1 cellular context compared by ENCODE assay signal in genomic region chr11:102111011-102111786, GRCh38.
TF ChIP-seq lines count a peak whose summit lies in the region.

No MANE protein-coding gene starts in this region.

TF ChIP-seq in HEK293, 187 proteins besides CTCF, POLR2A, EP300 and RAD21 (continued from another document):
- TF ChIP-seq PBX3 (CRISPR knock-in tag; IDR thresholded peaks at IDR 0.05) (peak; percentile 69; the same call in 1 of the 2 replicates), SP2 (tag by site-specific recombination; IDR thresholded peaks at IDR 0.05) (peak; percentile 42), ZNF341 (tag by site-specific recombination; IDR thresholded peaks at IDR 0.05; ENCODE audit: low read depth) (peak; percentile 71), ZFHX2 (tag by site-specific recombination; conservative IDR thresholded peaks at IDR 0.05) (peak; percentile 67), ZNF610 (tag by site-specific recombination; IDR thresholded peaks at IDR 0.05; ENCODE audit: borderline replicate concordance) (no peak), ZNF747 (tag by site-specific recombination; IDR thresholded peaks at IDR 0.05) (no peak), ZNF366 (tag by site-specific recombination; conservative IDR thresholded peaks at IDR 0.05) (0 out of 2 replicates have a peak, but pooled peaks have one; percentile 53), ZNF777 (tag by site-specific recombination; IDR thresholded peaks at IDR 0.05; ENCODE audit: borderline replicate concordance) (0 out of 2 replicates have a peak, but pooled peaks have one; percentile 22), SP3 (tag by site-specific recombination; IDR thresholded peaks at IDR 0.05) (peak; percentile 37; the same call in 1 of the 2 replicates), KLF9 (tag by site-specific recombination; IDR thresholded peaks at IDR 0.05; ENCODE audit: low read depth) (peak; percentile 68), MEIS1 (CRISPR knock-in tag; IDR thresholded peaks at IDR 0.05; ENCODE audit: borderline replicate concordance) (0 out of 2 replicates have a peak, but pooled peaks have one; percentile 22), ZSCAN16 (tag by site-specific recombination; IDR thresholded peaks at IDR 0.05) (no peak), ZIC2 (tag by site-specific recombination; IDR thresholded peaks at IDR 0.05) (peak; percentile 56), ZNF670 (tag by site-specific recombination; IDR thresholded peaks at IDR 0.05; ENCODE audit: low read depth) (no peak), IKZF3 (tag by site-specific recombination; IDR thresholded peaks at IDR 0.05) (0 out of 2 replicates have a peak, but pooled peaks have one; percentile 21), GFI1B (tag by site-specific recombination; IDR thresholded peaks at IDR 0.05) (0 out of 2 replicates have a peak, but pooled peaks have one; percentile 62), GLIS1 (tag by site-specific recombination; IDR thresholded peaks at IDR 0.05) (peak; percentile 57; the same call in 1 of the 2 replicates), ZEB2 (tag by site-specific recombination; IDR thresholded peaks at IDR 0.05) (peak; percentile 57; the same call in 1 of the 2 replicates), ZNF155 (tag by site-specific recombination; IDR thresholded peaks at IDR 0.05) (no peak), BCL11B (tag by site-specific recombination; IDR thresholded peaks at IDR 0.05; ENCODE audit: low read depth) (peak; percentile 27; the same call in 1 of the 2 replicates), ZNF335 (tag by site-specific recombination; conservative IDR thresholded peaks at IDR 0.05) (peak; percentile 6), EGR2 (tag by site-specific recombination; IDR thresholded peaks at IDR 0.05; ENCODE audit: low read depth) (peak; percentile 70), ZXDB (tag by site-specific recombination; IDR thresholded peaks at IDR 0.05) (0 out of 2 replicates have a peak, but pooled peaks have one; percentile 37), FEZF1 (tag by site-specific recombination; IDR thresholded peaks at IDR 0.05) (peak; percentile 78), ZBTB20 (tag by site-specific recombination; IDR thresholded peaks at IDR 0.05) (no peak), KLF10 (tag by site-specific recombination; IDR thresholded peaks at IDR 0.05) (peak; percentile 59; the same call in 1 of the 2 replicates), PRDM1 (tag by site-specific recombination; IDR thresholded peaks at IDR 0.05) (0 out of 2 replicates have a peak, but pooled peaks have one; percentile 60), GLIS2 (tag by site-specific recombination; IDR thresholded peaks at IDR 0.05) (peak; percentile 77)
- TF ChIP-seq, protein P1, sequence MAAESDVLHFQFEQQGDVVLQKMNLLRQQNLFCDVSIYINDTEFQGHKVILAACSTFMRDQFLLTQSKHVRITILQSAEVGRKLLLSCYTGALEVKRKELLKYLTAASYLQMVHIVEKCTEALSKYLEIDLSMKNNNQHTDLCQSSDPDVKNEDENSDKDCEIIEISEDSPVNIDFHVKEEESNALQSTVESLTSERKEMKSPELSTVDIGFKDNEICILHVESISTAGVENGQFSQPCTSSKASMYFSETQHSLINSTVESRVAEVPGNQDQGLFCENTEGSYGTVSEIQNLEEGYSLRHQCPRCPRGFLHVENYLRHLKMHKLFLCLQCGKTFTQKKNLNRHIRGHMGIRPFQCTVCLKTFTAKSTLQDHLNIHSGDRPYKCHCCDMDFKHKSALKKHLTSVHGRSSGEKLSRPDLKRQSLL (tag by site-specific recombination; IDR thresholded peaks at IDR 0.05), result no peak
- TF ChIP-seq, protein P2, sequence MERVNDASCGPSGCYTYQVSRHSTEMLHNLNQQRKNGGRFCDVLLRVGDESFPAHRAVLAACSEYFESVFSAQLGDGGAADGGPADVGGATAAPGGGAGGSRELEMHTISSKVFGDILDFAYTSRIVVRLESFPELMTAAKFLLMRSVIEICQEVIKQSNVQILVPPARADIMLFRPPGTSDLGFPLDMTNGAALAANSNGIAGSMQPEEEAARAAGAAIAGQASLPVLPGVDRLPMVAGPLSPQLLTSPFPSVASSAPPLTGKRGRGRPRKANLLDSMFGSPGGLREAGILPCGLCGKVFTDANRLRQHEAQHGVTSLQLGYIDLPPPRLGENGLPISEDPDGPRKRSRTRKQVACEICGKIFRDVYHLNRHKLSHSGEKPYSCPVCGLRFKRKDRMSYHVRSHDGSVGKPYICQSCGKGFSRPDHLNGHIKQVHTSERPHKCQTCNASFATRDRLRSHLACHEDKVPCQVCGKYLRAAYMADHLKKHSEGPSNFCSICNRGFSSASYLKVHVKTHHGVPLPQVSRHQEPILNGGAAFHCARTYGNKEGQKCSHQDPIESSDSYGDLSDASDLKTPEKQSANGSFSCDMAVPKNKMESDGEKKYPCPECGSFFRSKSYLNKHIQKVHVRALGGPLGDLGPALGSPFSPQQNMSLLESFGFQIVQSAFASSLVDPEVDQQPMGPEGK (tag by site-specific recombination; IDR thresholded peaks at IDR 0.05), result peak; percentile 65
- TF ChIP-seq, protein P3, sequence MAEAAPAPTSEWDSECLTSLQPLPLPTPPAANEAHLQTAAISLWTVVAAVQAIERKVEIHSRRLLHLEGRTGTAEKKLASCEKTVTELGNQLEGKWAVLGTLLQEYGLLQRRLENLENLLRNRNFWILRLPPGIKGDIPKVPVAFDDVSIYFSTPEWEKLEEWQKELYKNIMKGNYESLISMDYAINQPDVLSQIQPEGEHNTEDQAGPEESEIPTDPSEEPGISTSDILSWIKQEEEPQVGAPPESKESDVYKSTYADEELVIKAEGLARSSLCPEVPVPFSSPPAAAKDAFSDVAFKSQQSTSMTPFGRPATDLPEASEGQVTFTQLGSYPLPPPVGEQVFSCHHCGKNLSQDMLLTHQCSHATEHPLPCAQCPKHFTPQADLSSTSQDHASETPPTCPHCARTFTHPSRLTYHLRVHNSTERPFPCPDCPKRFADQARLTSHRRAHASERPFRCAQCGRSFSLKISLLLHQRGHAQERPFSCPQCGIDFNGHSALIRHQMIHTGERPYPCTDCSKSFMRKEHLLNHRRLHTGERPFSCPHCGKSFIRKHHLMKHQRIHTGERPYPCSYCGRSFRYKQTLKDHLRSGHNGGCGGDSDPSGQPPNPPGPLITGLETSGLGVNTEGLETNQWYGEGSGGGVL (tag by site-specific recombination; IDR thresholded peaks at IDR 0.05), result peak; percentile 53
TF ChIP-seq in HEK293: peak in this region for 28.
